8 cellular contexts compared by ENCODE assay signal in genomic region chr6:10429638-10430427, GRCh38. TPM values are rescaled to one million over a fixed set of nuclear protein-coding genes. Genes with fewer than 3 reads are reported as not detected.
DNase-seq lines count a peak whose midpoint lies in the region; ATAC-seq and TF ChIP-seq lines count a peak whose summit lies in the region.

No MANE protein-coding gene starts in this region.

- H3K27me3 Mint-ChIP-seq in activated CD4-positive, alpha-beta T cell treated with anti-CD3 and anti-CD28 coated beads, Interleukin-2, amount 10 ng/mL, durations not matched to agents 7 days and 5 days = peaks cover 53% of the 10 kb centered on the region
- H3K27me3 Mint-ChIP-seq in immature natural killer cell (ENCODE audit: low read depth in 3 of 3) = peaks cover 6 to 20% (median 19%) of the 10 kb centered on the region in 3 donors

- POLR2A ChIA-PET in activated CD4-positive, alpha-beta T cell treated with anti-CD3 and anti-CD28 coated beads, Interleukin-2, amount 10 ng/mL, durations not matched to agents 7 days and 5 days (lab: Charles Lee) = no interaction called here
- POLR2A ChIA-PET in OCI-LY7 (lab: Charles Lee) = interaction anchor here (0.5 to 1.3 kb wide), 10 partner anchors 9 to 1574 kb away, joined by 3 to 6 read pairs (median 3); no protein-coding TSS in a partner anchor

- ATAC-seq in GM21390 (IDR thresholded peaks at IDR 0.05; ENCODE audit: unreplicated experiment) (peak; percentile 65), HG03565 (IDR thresholded peaks at IDR 0.05; ENCODE audit: unreplicated experiment) (peak; percentile 59)

- intact Hi-C loops in OCI-LY7 (cut with micrococcal nuclease; ENCODE audit: unreplicated experiment) = loop anchor here (1.0 to 10.0 kb wide), 5 partner anchors 174 to 1178 kb away; no protein-coding TSS in a partner anchor

- H3K27ac ChIP-seq in OCI-LY7 (ENCODE audit: low read depth, low read length, poor library complexity, severe bottlenecking) (no peak overlapping the region), neuronal stem cell (replicated peaks; ENCODE audit: low read length) (no peak overlapping the region)

- no peak overlapping the region for H3K27ac Mint-ChIP-seq in activated CD4-positive, alpha-beta T cell treated with anti-CD3 and anti-CD28 coated beads, Interleukin-2, amount 10 ng/mL, durations not matched to agents 7 days and 5 days
- no peak overlapping the region for H3K27ac Mint-ChIP-seq in immature natural killer cell

- CTCF ChIA-PET in activated CD4-positive, alpha-beta T cell treated with anti-CD3 and anti-CD28 coated beads, Interleukin-2, amount 10 ng/mL, durations not matched to agents 7 days and 5 days (lab: Charles Lee) = interaction anchor here (0.7 to 2.0 kb wide), 2 partner anchors 15 to 28 kb away, joined by 3 to 8 read pairs; partner anchors contain the start of gene TFAP2A
- CTCF ChIA-PET in OCI-LY7 (lab: Charles Lee; ENCODE audit: unreplicated experiment) = interaction anchor here (0.8 to 1.1 kb wide), 3 partner anchors 9 to 322 kb away, joined by 3 read pairs; no protein-coding TSS in a partner anchor

- peak; percentile 35 for DNase-seq in activated CD4-positive, alpha-beta T cell treated with anti-CD3 and anti-CD28 coated beads, Interleukin-2, amount 10 ng/mL, durations not matched to agents 7 days and 5 days
- no peak for DNase-seq in activated CD4-positive, alpha-beta T cell treated with anti-CD3 and anti-CD28 coated beads, Interleukin-2, amount 50 U/mL, for 48 hours
- DNase-seq in OCI-LY7 (ENCODE audit: low spot score) (peak; percentile 64), dermis microvascular lymphatic vessel endothelial cell (ENCODE audit: low read depth in 2 of 2) (peak; percentile 42 to 68), neuronal stem cell (ENCODE audit: low spot score) (peak; percentile 23), immature natural killer cell (no peak)

- H3K36me3 ChIP-seq in OCI-LY7 (ENCODE audit: insufficient read depth, low read length) = no peaks in the 10 kb centered on the region
- H3K36me3 ChIP-seq in neuronal stem cell (replicated peaks in 1 of 2; ENCODE audit: control insufficient read depth in 2 of 2, insufficient read depth in 2 of 2, low read length in 2 of 2) = no peaks in the 10 kb centered on the region

- no peak overlapping the region for H4K91ac ChIP-seq in neuronal stem cell (ENCODE audit: low read depth, low read length, poor library complexity)

- H4K8ac ChIP-seq in neuronal stem cell (ENCODE audit: low read depth, low read length) = no peak overlapping the region

- no peak overlapping the region for H2AK5ac ChIP-seq in neuronal stem cell (ENCODE audit: low read depth, low read length)

- no peak overlapping the region for H3K4ac ChIP-seq in neuronal stem cell (ENCODE audit: low read length)

- H2BK15ac ChIP-seq in neuronal stem cell (ENCODE audit: low read length) = no peak overlapping the region

- no peak overlapping the region for H3K14ac ChIP-seq in neuronal stem cell (ENCODE audit: low read length)

- no peak overlapping the region for H2BK120ac ChIP-seq in neuronal stem cell (ENCODE audit: low read depth, low read length)

- no peaks in the 10 kb centered on the region for H4K20me1 ChIP-seq in OCI-LY7 (ENCODE audit: insufficient read depth, low read length)

- peaks cover 32% of the 10 kb centered on the region for H3K4me1 Mint-ChIP-seq in activated CD4-positive, alpha-beta T cell treated with anti-CD3 and anti-CD28 coated beads, Interleukin-2, amount 10 ng/mL, durations not matched to agents 7 days and 5 days
- H3K4me1 Mint-ChIP-seq in immature natural killer cell = peaks cover 5 to 6% of the 10 kb centered on the region in 2 donors

- H3K4me2 ChIP-seq in OCI-LY7 (ENCODE audit: low read length) (peak overlapping the region; percentile 62), neuronal stem cell (ENCODE audit: insufficient read depth, low read length, poor library complexity, severe bottlenecking) (no peak overlapping the region)

- TF ChIP-seq CTCF in OCI-LY7 (conservative IDR thresholded peaks at IDR 0.05; ENCODE audit: low read length) = peak; percentile 92

- no peak overlapping the region for H3K23ac ChIP-seq in neuronal stem cell (ENCODE audit: low read depth, low read length, poor library complexity)

- peaks cover 3% of the 10 kb centered on the region for H3K9me3 Mint-ChIP-seq in activated CD4-positive, alpha-beta T cell treated with anti-CD3 and anti-CD28 coated beads, Interleukin-2, amount 10 ng/mL, durations not matched to agents 7 days and 5 days
- H3K9me3 Mint-ChIP-seq in immature natural killer cell = peaks cover 0 to 2% (median 0%) of the 10 kb centered on the region in 6 donors

- no CpG with 5 or more reads among the region's 12 CpGs for WGBS in neuronal stem cell (ENCODE audit: extremely low coverage in 2 of 2, insufficient read length in 2 of 2, insufficient replicate concordance in 1 of 2), 2 donors

- H2AFZ ChIP-seq in OCI-LY7 (ENCODE audit: low read length) (peak overlapping the region; percentile 95), neuronal stem cell (ENCODE audit: low read length) (no peak overlapping the region)

- peak overlapping the region; percentile 31 for H3K4me3 ChIP-seq in OCI-LY7 (ENCODE audit: low read depth, low read length, poor library complexity, severe bottlenecking)
- H3K4me3 ChIP-seq in neuronal stem cell (ENCODE audit: low read length in 2 of 2) = no peak overlapping the region

- H3K79me1 ChIP-seq in neuronal stem cell (ENCODE audit: low read depth, low read length) = no peaks in the 10 kb centered on the region

- no peaks in the 10 kb centered on the region for H3K9me2 ChIP-seq in OCI-LY7 (ENCODE audit: insufficient read depth, low read length)

- H3K9me3 ChIP-seq in OCI-LY7 (ENCODE audit: low read length) = no peaks in the 10 kb centered on the region
- no peaks in the 10 kb centered on the region for H3K9me3 ChIP-seq in neuronal stem cell (replicated peaks in 1 of 2; ENCODE audit: control insufficient read depth in 2 of 2, insufficient read depth in 1 of 2, low read depth in 1 of 2, low read length in 2 of 2)

- no peak overlapping the region for H3K18ac ChIP-seq in neuronal stem cell (ENCODE audit: low read length)

- no peak overlapping the region for H3K9ac ChIP-seq in neuronal stem cell (ENCODE audit: low read depth, low read length, poor library complexity)

- H2BK5ac ChIP-seq in neuronal stem cell (ENCODE audit: low read length) = no peak overlapping the region

- no peak overlapping the region for H2BK12ac ChIP-seq in neuronal stem cell (ENCODE audit: low read length)

- no peak overlapping the region for H3K4me3 Mint-ChIP-seq in activated CD4-positive, alpha-beta T cell treated with anti-CD3 and anti-CD28 coated beads, Interleukin-2, amount 10 ng/mL, durations not matched to agents 7 days and 5 days
- H3K4me3 Mint-ChIP-seq in immature natural killer cell = peak overlapping the region in 1 of 5 donors; percentile 12

- peaks cover 2% of the 10 kb centered on the region for H3K36me3 Mint-ChIP-seq in activated CD4-positive, alpha-beta T cell treated with anti-CD3 and anti-CD28 coated beads, Interleukin-2, amount 10 ng/mL, durations not matched to agents 7 days and 5 days (ENCODE audit: low read depth)
- no peaks in the 10 kb centered on the region for H3K36me3 Mint-ChIP-seq in immature natural killer cell

- peaks cover 14 to 39% (median 28%) of the 10 kb centered on the region in 3 experiments for H3K27me3 ChIP-seq in neuronal stem cell (ENCODE audit: control insufficient read depth in 3 of 3, insufficient read depth in 3 of 3, low read depth in 1 of 3, low read length in 3 of 3)

- no TSS peak for BruUV-seq in OCI-LY7 (replicated peaks; lab: Mats Ljungman, UMichigan)

- H3K4me1 ChIP-seq in OCI-LY7 (ENCODE audit: insufficient read depth, low read length, poor library complexity, severe bottlenecking) (peaks cover 23% of the 10 kb centered on the region), neuronal stem cell (ENCODE audit: control insufficient read depth in 2 of 2, insufficient read depth in 1 of 2, low read depth in 1 of 2, low read length in 2 of 2) (peaks cover 0 to 10% of the 10 kb centered on the region in 2 donors)

- no peaks in the 10 kb centered on the region for H3K79me2 ChIP-seq in OCI-LY7 (ENCODE audit: insufficient read depth, low read depth, low read length)

RNA-seq across cellular contexts. Expression of gene TFAP2A, which starts 15.0 kb away (rescaled TPM):
- not detected for total RNA-seq in activated CD4-positive, alpha-beta T cell treated with anti-CD3 and anti-CD28 coated beads, Interleukin-2, amount 10 ng/mL, durations not matched to agents 7 days and 5 days
- 0.36 and 2.0 TPM in 2 replicates for total RNA-seq in OCI-LY7 (2014; rRNA removed; shearing (Covaris generic))
- total RNA-seq in OCI-LY7 (2022) = 2.5 and 3.3 TPM in 2 replicates
- not detected in 2 replicates for total RNA-seq in dermis microvascular lymphatic vessel endothelial cell
- 0.53 TPM for polyA plus RNA-seq in neuronal stem cell (2013, experiment 1 of 2)
- polyA plus RNA-seq in neuronal stem cell (2013, experiment 2 of 2) = 0.54 TPM
- not detected for polyA plus RNA-seq in immature natural killer cell

Comparison
In these comparisons a context has a peak if more than half of its experiments do, and no peak if none do; other contexts are left out.
1. DNase-seq: peak in activated CD4-positive, alpha-beta T cell treated with anti-CD3 and anti-CD28 coated beads, Interleukin-2, amount 10 ng/mL, durations not matched to agents 7 days and 5 days (single experiment), OCI-LY7 (single experiment), dermis microvascular lymphatic vessel endothelial cell (2 of 2) and neuronal stem cell (single experiment); none in activated CD4-positive, alpha-beta T cell treated with anti-CD3 and anti-CD28 coated beads, Interleukin-2, amount 50 U/mL, for 48 hours (0 of 2) and immature natural killer cell (0 of 3).